In the genomic region with DNA sequence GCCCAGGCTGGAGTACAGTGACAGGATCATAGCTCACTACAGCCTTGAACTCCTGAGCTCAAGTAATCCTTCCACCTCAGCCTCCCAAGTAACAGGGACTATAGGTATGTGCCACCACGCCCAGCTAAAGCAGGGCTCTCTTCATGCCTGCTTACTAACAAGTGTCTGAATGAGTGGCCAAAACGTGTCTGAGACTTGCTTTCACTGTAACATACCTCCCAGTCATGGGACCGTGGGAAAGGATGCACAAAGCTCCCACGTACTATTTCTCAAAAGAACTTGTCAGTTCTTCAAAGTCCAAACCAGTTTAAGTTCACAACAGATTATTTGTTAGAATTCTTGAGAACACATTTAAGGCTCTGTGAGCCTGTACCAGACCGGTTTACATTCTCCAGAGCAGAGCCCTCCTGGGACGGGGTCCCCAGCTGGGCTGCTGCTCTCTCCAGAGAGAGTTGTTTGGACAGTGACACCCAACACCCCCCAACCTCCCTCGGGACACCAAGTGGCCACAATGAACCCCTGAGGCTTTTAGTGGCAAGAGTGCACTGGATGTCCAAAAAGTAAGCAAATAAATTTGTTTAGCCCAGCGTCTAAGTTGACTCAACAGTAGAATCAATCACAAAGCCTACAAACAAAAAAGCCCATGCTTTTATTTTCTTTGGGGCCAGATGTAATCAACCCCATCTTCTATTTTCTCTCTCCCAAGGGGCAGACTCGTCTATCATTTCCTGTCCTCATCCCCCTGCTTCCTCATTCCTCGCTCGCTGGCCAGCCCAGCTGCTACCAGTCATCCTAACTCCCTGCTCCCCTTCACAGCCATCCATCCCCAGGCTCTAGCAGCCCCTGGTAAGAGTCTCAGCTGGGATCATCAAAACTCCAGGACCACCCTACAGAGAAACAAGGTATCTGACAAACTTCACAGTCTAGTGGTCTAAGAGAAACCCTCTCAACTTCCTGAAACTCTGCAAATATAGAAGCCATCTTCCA, we compare ENCODE assay signal across 8 cellular contexts. TPM values are rescaled to one million over a fixed set of nuclear protein-coding genes. Genes with fewer than 3 reads are reported as not detected.
A peak's percentile ranks its signal among the peaks of the same experiment; 100 is the strongest.
DNase-seq lines count a peak whose midpoint lies in the region; ATAC-seq and TF ChIP-seq lines count a peak whose summit lies in the region.

No MANE protein-coding gene starts in this region.

- H3K27me3 ChIP-seq in uterus (peaks cover 0 to 6% of the 10 kb centered on the region in 2 donors), esophagus muscularis mucosa (no peaks in the 10 kb centered on the region)

- no peaks in the 10 kb centered on the region for H3K9me3 ChIP-seq in mucosa of descending colon
- H3K9me3 ChIP-seq in uterus, result no peaks in the 10 kb centered on the region
- H3K9me3 ChIP-seq in esophagus muscularis mucosa, result no peaks in the 10 kb centered on the region

- TF ChIP-seq CTCF in mucosa of descending colon (IDR thresholded peaks at IDR 0.05), result no peak
- TF ChIP-seq CTCF in uterus (IDR thresholded peaks at IDR 0.05), result no peak
- TF ChIP-seq CTCF in esophagus muscularis mucosa (IDR thresholded peaks at IDR 0.05), result no peak

- WGBS in esophagus muscularis mucosa, result 57% methylated on average over 10 of the region's 11 CpGs

- no peaks in the 10 kb centered on the region for H3K4me1 ChIP-seq in mucosa of descending colon (ENCODE audit: low read depth)
- H3K4me1 ChIP-seq in uterus, result no peaks in the 10 kb centered on the region
- peaks cover 0 to 15% (median 9%) of the 10 kb centered on the region in 4 donors for H3K4me1 ChIP-seq in esophagus muscularis mucosa

- no peak for TF ChIP-seq POLR2A in uterus (IDR thresholded peaks at IDR 0.05)
- TF ChIP-seq POLR2A in esophagus muscularis mucosa (IDR thresholded peaks at IDR 0.05; ENCODE audit: low read depth), result no peak

- H3K4me3 ChIP-seq in mucosa of descending colon (no peak overlapping the region), uterus (no peak overlapping the region), esophagus muscularis mucosa (no peak overlapping the region)

- TF ChIP-seq EP300 in esophagus muscularis mucosa (IDR thresholded peaks at IDR 0.05), result no peak

- H3K36me3 ChIP-seq in mucosa of descending colon (ENCODE audit: low read depth) (no peaks in the 10 kb centered on the region), uterus (no peaks in the 10 kb centered on the region), esophagus muscularis mucosa (no peaks in the 10 kb centered on the region)

- in situ Hi-C loops in KBM-7 (cut with MboI; ENCODE audit: low pct_unique_long_range_greater_than_20kb, low sequenced_read_pairs), result no loop called here

- DNase-seq in KBM-7 (peak; percentile 65), mucosa of descending colon (no peak), NCI-H2107 treated with DMSO at 0.1 percent for 48 hours (lab: John Stamatoyannopoulos, UW; ENCODE audit: unreplicated experiment) (no peak), uterus (no peak), SHP77 (lab: John Stamatoyannopoulos, UW) (no peak), esophagus muscularis mucosa (ENCODE audit: extremely low spot score) (no peak)

- ATAC-seq in GM18508 (IDR thresholded peaks at IDR 0.05; ENCODE audit: insufficient read depth, unreplicated experiment) (peak; percentile 45), GM21737 (IDR thresholded peaks at IDR 0.05; ENCODE audit: unreplicated experiment) (peak; percentile 63), mucosa of descending colon (peak; percentile 19)

- intact Hi-C loops in mucosa of descending colon (cut with DNase I, micrococcal nuclease), result no loop called here
- intact Hi-C loops in uterus (cut with DNase I; ENCODE audit: low total_unique reads), result no loop called here
- intact Hi-C loops in esophagus muscularis mucosa (cut with DNase I), result no loop called here

- H3K27ac ChIP-seq in uterus (peak overlapping the region in 1 of 2 donors; percentile 11), esophagus muscularis mucosa (replicated peaks in 1 of 4) (no peak overlapping the region)

RNA-seq across cellular contexts. Expression of a gene that starts 23.9 kb away (rescaled TPM):
- total RNA-seq in mucosa of descending colon, result 10 to 100 TPM; 31.5 to 97.2 (median 47.3) TPM
- 10 to 100 TPM in 3 of 4 donors, 1 to 10 TPM in 1; 2.0 to 26.5 (median 14.1) TPM for total RNA-seq in uterus
- total RNA-seq in esophagus muscularis mucosa, result 10 to 100 TPM; 10.4 to 14.2 (median 11.7) TPM
